ENCODE assay signal across 1 cellular context in genomic region chr20:2872304-2873009, GRCh38.
A peak's percentile ranks its signal among the peaks of the same experiment; 100 is the strongest.
TF ChIP-seq lines count a peak whose summit lies in the region.

No MANE protein-coding gene starts in this region.

TF ChIP-seq in H1, 55 proteins besides CTCF, POLR2A, EP300 and RAD21:
- peak; percentile 24 for TF ChIP-seq RNF2 (IDR thresholded peaks at IDR 0.05; ENCODE audit: borderline replicate concordance, low read depth, low read length, missing control alignments, poor library complexity, severe bottlenecking)
- no peak for TF ChIP-seq PHF8 (conservative IDR thresholded peaks at IDR 0.05; ENCODE audit: low read depth, low read length)
- 0 out of 2 replicates have a peak, but pooled peaks have one; percentile 4 for TF ChIP-seq YY1 (IDR thresholded peaks at IDR 0.05; ENCODE audit: low read depth, low read length)
- no peak for TF ChIP-seq USF2 (IDR thresholded peaks at IDR 0.05; ENCODE audit: low read length)
- no peak for TF ChIP-seq TCF12 (IDR thresholded peaks at IDR 0.05; ENCODE audit: low read depth, low read length)
- TF ChIP-seq EZH2 (IDR thresholded peaks at IDR 0.05; ENCODE audit: low read depth, low read length, severe bottlenecking), result peak; percentile 63
- TF ChIP-seq SIN3A (conservative IDR thresholded peaks at IDR 0.05 in 1 of 2, IDR thresholded peaks at IDR 0.05 in 1 of 2; ENCODE audit: low read depth in 1 of 2, low read length in 2 of 2), result peak in 1 of 2 experiments; percentile 35; a peak in 3 of 4 replicates
- TF ChIP-seq TBP (IDR thresholded peaks at IDR 0.05; ENCODE audit: low read depth, low read length), result no peak
- no peak for TF ChIP-seq JUND (IDR thresholded peaks at IDR 0.05; ENCODE audit: low read length)
- TF ChIP-seq TAF1 (IDR thresholded peaks at IDR 0.05; ENCODE audit: low read depth, low read length), result peak; percentile 36; the same call in 1 of the 2 replicates
- TF ChIP-seq TAF7 (optimal IDR thresholded peaks at IDR 0.05; ENCODE audit: borderline replicate concordance, low read depth, low read length), result peak; percentile 35
- no peak for TF ChIP-seq BRCA1 (IDR thresholded peaks at IDR 0.05; ENCODE audit: low read depth, low read length)
- TF ChIP-seq KDM4A (IDR thresholded peaks at IDR 0.05; ENCODE audit: low read depth, low read length, severe bottlenecking), result peak; percentile 73
- TF ChIP-seq RBBP5 (IDR thresholded peaks at IDR 0.05; ENCODE audit: borderline replicate concordance, low read depth, low read length), result 0 out of 2 replicates have a peak, but pooled peaks have one; percentile 6
- no peak for TF ChIP-seq ZNF274 (IDR thresholded peaks at IDR 0.05; ENCODE audit: borderline replicate concordance, extremely low read depth, low read length)
- no peak for TF ChIP-seq HDAC6 (IDR thresholded peaks at IDR 0.05; ENCODE audit: low read depth, low read length)
- peak; percentile 61; the same call in 1 of the 2 replicates for TF ChIP-seq SP4 (IDR thresholded peaks at IDR 0.05; ENCODE audit: low read length)
- TF ChIP-seq HDAC2 (IDR thresholded peaks at IDR 0.05; ENCODE audit: borderline replicate concordance in 1 of 2, low read depth in 2 of 2, low read length in 2 of 2), result 0 out of 4 replicates have a peak, but pooled peaks have one; percentile 8 to 23
- TF ChIP-seq JUN (IDR thresholded peaks at IDR 0.05; ENCODE audit: low read depth, low read length), result no peak
- TF ChIP-seq ASH2L (IDR thresholded peaks at IDR 0.05; ENCODE audit: low read length), result peak; percentile 59
- peak; percentile 86 for TF ChIP-seq E2F6 (IDR thresholded peaks at IDR 0.05)
- TF ChIP-seq KDM1A (IDR thresholded peaks at IDR 0.05; ENCODE audit: borderline replicate concordance, low read length), result no peak
- peak; percentile 23; the same call in 1 of the 2 replicates for TF ChIP-seq CHD2 (IDR thresholded peaks at IDR 0.05; ENCODE audit: low read length)
- TF ChIP-seq MAX (IDR thresholded peaks at IDR 0.05), result peak; percentile 76
- TF ChIP-seq BCL11A (IDR thresholded peaks at IDR 0.05; ENCODE audit: low read depth in 2 of 2, low read length in 2 of 2), result no peak
- TF ChIP-seq POU5F1 (IDR thresholded peaks at IDR 0.05; ENCODE audit: low read depth, low read length), result no peak
- peak; percentile 33; the same call in 1 of the 2 replicates for TF ChIP-seq CREB1 (IDR thresholded peaks at IDR 0.05)
- no peak for TF ChIP-seq CTBP2 (IDR thresholded peaks at IDR 0.05; ENCODE audit: borderline replicate concordance, insufficient read depth, insufficient read length, low read length)
- peak; percentile 59; the same call in 1 of the 2 replicates for TF ChIP-seq SUZ12 (IDR thresholded peaks at IDR 0.05; ENCODE audit: low read length)
- TF ChIP-seq CHD7 (IDR thresholded peaks at IDR 0.05; ENCODE audit: insufficient replicate concordance, low read length), result no peak
